ENCODE assay signal across 8 cellular contexts in the genomic region with DNA sequence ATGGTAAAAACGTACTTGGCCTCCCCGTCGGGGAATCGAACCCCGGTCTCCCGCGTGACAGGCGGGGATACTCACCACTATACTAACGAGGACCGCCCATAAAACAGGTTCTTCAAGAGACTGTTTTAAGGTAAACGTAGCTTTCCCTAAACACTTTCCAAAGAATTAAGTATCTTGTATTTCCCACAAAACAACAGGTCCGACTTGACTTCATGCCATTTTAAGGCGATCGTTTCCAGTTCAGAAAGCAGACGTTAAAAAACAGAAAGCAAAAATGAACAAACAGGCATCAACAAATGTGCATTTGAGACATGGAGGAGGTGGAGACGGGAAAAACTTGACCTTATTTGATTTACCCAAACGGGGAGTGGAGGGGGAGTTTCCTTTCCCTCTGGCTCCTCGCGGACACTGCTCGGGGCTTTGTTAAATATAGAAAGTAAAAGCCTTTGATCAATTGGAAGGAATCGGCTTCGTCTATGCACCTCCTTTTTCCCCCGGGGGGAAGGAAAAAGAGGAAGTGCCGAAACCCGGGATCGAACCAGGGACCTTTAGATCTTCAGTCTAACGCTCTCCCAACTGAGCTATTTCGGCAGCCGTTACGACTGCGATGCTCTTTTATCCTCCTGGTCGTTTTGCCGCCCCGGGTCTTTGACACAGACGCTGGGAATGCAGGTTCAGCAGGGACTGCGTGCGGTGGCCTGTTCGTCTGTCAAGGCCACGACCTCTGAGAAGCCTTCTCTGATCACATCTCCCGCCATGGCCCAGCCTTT. TPM values are rescaled to one million over a fixed set of nuclear protein-coding genes. Genes with fewer than 3 reads are reported as not detected.
DNase-seq lines count a peak whose midpoint lies in the region; ATAC-seq, FAIRE-seq and TF ChIP-seq lines count a peak whose summit lies in the region.

No MANE protein-coding gene starts in this region.

- peak overlapping the region; percentile 97 for H3K27ac Mint-ChIP-seq in T-helper 17 cell

- H3K4me3 Mint-ChIP-seq in T-helper 17 cell: peak overlapping the region; percentile 87

- H3K9me3 ChIP-seq in T-helper 17 cell (ENCODE audit: control insufficient read depth, low read length, poor library complexity, severe bottlenecking): no peaks in the 10 kb centered on the region

- H3K4me3 ChIP-seq in bronchial epithelial cell (ENCODE audit: low read depth, low read length): peak overlapping the region; percentile 57
- H3K4me3 ChIP-seq in kidney epithelial cell (ENCODE audit: low read depth, low read length): peak overlapping the region; percentile 67

- no peak for FAIRE-seq in bronchial epithelial cell (lab: Jason Lieb, UNC)

- TF ChIP-seq CTCF in bronchial epithelial cell (IDR thresholded peaks at IDR 0.05; ENCODE audit: insufficient read depth, low read length, severe bottlenecking): no peak
- no peak for TF ChIP-seq CTCF in kidney epithelial cell (IDR thresholded peaks at IDR 0.05; ENCODE audit: insufficient read depth, low read length, poor library complexity, severe bottlenecking)

- ATAC-seq in GM18511 (IDR thresholded peaks at IDR 0.05; ENCODE audit: unreplicated experiment) (peak; percentile 80), HG03064 (IDR thresholded peaks at IDR 0.05; ENCODE audit: low read depth, unreplicated experiment) (peak; percentile 65), T-helper 17 cell (peak; percentile 90)

- peak; percentile 68 to 92 (median 83) for DNase-seq in T-helper 17 cell
- peak; percentile 85 for DNase-seq in bronchial epithelial cell (ENCODE audit: low read depth)
- no peak for DNase-seq in kidney epithelial cell (ENCODE audit: low read depth)
- DNase-seq in stimulated activated CD4-positive, alpha-beta T cell treated with anti-CD3 and anti-CD28 coated beads, Interleukin-1b, Interleukin-23, amount 100 ng/mL, for 4 hours (ENCODE audit: low read depth in 2 of 2): peak; percentile 91 to 96
- DNase-seq in hypothalamus (lab: John Stamatoyannopoulos, UW): no peak
- DNase-seq in NCI-H146 (lab: John Stamatoyannopoulos, UW): no peak

- H3K27me3 ChIP-seq in bronchial epithelial cell (ENCODE audit: control insufficient read depth, insufficient read depth, low read length) (no peaks in the 10 kb centered on the region), kidney epithelial cell (ENCODE audit: control insufficient read depth, insufficient read depth, low read length) (no peaks in the 10 kb centered on the region)

- no peaks in the 10 kb centered on the region for H3K36me3 ChIP-seq in bronchial epithelial cell (ENCODE audit: control insufficient read depth, insufficient read depth, low read length)
- no peaks in the 10 kb centered on the region for H3K36me3 ChIP-seq in kidney epithelial cell (ENCODE audit: control insufficient read depth, insufficient read depth, low read length)

- no peaks in the 10 kb centered on the region for H3K27me3 Mint-ChIP-seq in T-helper 17 cell

- peaks cover 3% of the 10 kb centered on the region for H3K36me3 Mint-ChIP-seq in T-helper 17 cell (ENCODE audit: low read depth)

- H3K4me1 Mint-ChIP-seq in T-helper 17 cell: peaks cover 22% of the 10 kb centered on the region

RNA-seq across cellular contexts. Expression of gene UBC, which starts 13.1 kb away (rescaled TPM):
- 1,000 to 10,000 TPM; 1,335 to 1,398 TPM for total RNA-seq in T-helper 17 cell
- 2,139 and 3,632 TPM in 2 replicates for total RNA-seq in bronchial epithelial cell
- total RNA-seq in kidney epithelial cell: 1,369 and 1,432 TPM in 2 replicates

Comparison
In these comparisons a context has a peak if more than half of its experiments do, and no peak if none do; other contexts are left out.
1. DNase-seq: peak in T-helper 17 cell (3 of 3), bronchial epithelial cell (single experiment) and stimulated activated CD4-positive, alpha-beta T cell treated with anti-CD3 and anti-CD28 coated beads, Interleukin-1b, Interleukin-23, amount 100 ng/mL, for 4 hours (2 of 2); none in kidney epithelial cell (single experiment), hypothalamus (0 of 51) and NCI-H146 (single experiment).
2. Peak in every context shown above with its lines, with median percentiles within 50 percentile points of each other: ATAC-seq.